ENCODE assay signal across 9 cellular contexts in genomic region chr17:61837175-61838051, GRCh38. TPM values are rescaled to one million over a fixed set of nuclear protein-coding genes. Genes with fewer than 3 reads are reported as not detected.
DNase-seq lines count a peak whose midpoint lies in the region; ATAC-seq and TF ChIP-seq lines count a peak whose summit lies in the region.
"Had no signal": no experiment of that assay in that cellular context is flagged by ENCODE, and none has a peak within 500 bp of the region (broad histone marks: within the 10 kb centered on the region; RNA-seq: fewer than 3 reads in every experiment).

No MANE protein-coding gene starts in this region.

- H4K20me1 ChIP-seq in PC-9 (ENCODE audit: insufficient read depth), result no peaks in the 10 kb centered on the region

- peaks cover 2% of the 10 kb centered on the region for H3K4me1 Mint-ChIP-seq in glutamatergic neuron (ENCODE audit: low read depth, unreplicated experiment)

- H3K4me3 ChIP-seq in PC-9, result no peak overlapping the region

- H3K27ac ChIP-seq in PC-9, result no peak overlapping the region

- TF ChIP-seq CTCF in PC-9 (conservative IDR thresholded peaks at IDR 0.05), result peak; percentile 87
- TF ChIP-seq CTCF in glutamatergic neuron (IDR thresholded peaks at IDR 0.05; ENCODE audit: partially characterized antibody, unreplicated experiment), result peak; percentile 64

- DNase-seq in DMS53 (lab: John Stamatoyannopoulos, UW) (peak; percentile 78), HUDEP-2 (lab: John Stamatoyannopoulos, UW; ENCODE audit: unreplicated experiment in 76 of 76) (peak in 49 of 76 experiments; percentile 1 to 54 (median 23)), PC-9 (peak in 1 of 2 experiments; percentile 48), glutamatergic neuron (peak; percentile 68), retina (peak; percentile 56), middle frontal gyrus (ENCODE audit: extremely low spot score, low spot score) (no peak)
- DNase-seq in activated gamma-delta T cell treated with anti-CD3 and anti-CD28 coated beads, Interleukin-2, amount 50 U/mL, for 16 hours (ENCODE audit: low read depth), result peak; percentile 14

- ATAC-seq in GM18907 (IDR thresholded peaks at IDR 0.05; ENCODE audit: unreplicated experiment), result no peak

- CTCF ChIA-PET in PC-9 (lab: Charles Lee), result no interaction called here

- intact Hi-C loops in PC-9 (cut with micrococcal nuclease; ENCODE audit: unreplicated experiment), result loop anchor here (1.0 to 10.0 kb wide), 6 partner anchors 201 to 1093 kb away; no protein-coding TSS in a partner anchor

- peaks cover 8% of the 10 kb centered on the region for H3F3A ChIP-seq in PC-9 (ENCODE audit: insufficient read depth, low read depth)

- H3K27ac Mint-ChIP-seq in glutamatergic neuron (ENCODE audit: unreplicated experiment), result no peak overlapping the region
- H3K27ac Mint-ChIP-seq: activated naive CD8-positive, alpha-beta T cell had no signal

- peaks cover 25% of the 10 kb centered on the region for H3K4me1 ChIP-seq in PC-9 (replicated peaks; ENCODE audit: insufficient read depth)

- no peaks in the 10 kb centered on the region for H3K27me3 Mint-ChIP-seq in glutamatergic neuron (ENCODE audit: unreplicated experiment)
- H3K27me3 Mint-ChIP-seq: activated naive CD8-positive, alpha-beta T cell had no signal

- H3K79me2 ChIP-seq in PC-9 (ENCODE audit: low read depth), result no peaks in the 10 kb centered on the region

- H3K9me2 ChIP-seq in PC-9 (ENCODE audit: insufficient read depth), result no peaks in the 10 kb centered on the region; the same call in 1 of the 2 replicates

- 0 out of 2 replicates have a peak, but pooled peaks cover 8% of the 10 kb centered on the region for H3K36me3 ChIP-seq in PC-9 (ENCODE audit: low read depth)

- BruUV-seq in PC-9 (replicated peaks; lab: Mats Ljungman, UMichigan), result no TSS peak

- no peaks in the 10 kb centered on the region for H3K36me3 Mint-ChIP-seq in glutamatergic neuron (ENCODE audit: unreplicated experiment)
- H3K36me3 Mint-ChIP-seq: activated naive CD8-positive, alpha-beta T cell had no signal

- POLR2A ChIA-PET in PC-9 (lab: Charles Lee; ENCODE audit: unreplicated experiment), result no interaction called here

- no peak overlapping the region for H3K4me3 Mint-ChIP-seq in glutamatergic neuron (ENCODE audit: unreplicated experiment)
- H3K4me3 Mint-ChIP-seq: activated naive CD8-positive, alpha-beta T cell had no signal

- H2AFZ ChIP-seq in PC-9, result no peak overlapping the region

- H3K4me2 ChIP-seq in PC-9, result no peak overlapping the region

- no peaks in the 10 kb centered on the region for H3K27me3 ChIP-seq in PC-9 (ENCODE audit: insufficient read depth, low read depth)

- no peaks in the 10 kb centered on the region for H3K9me3 Mint-ChIP-seq in glutamatergic neuron (ENCODE audit: unreplicated experiment)

- H3K9me3 ChIP-seq in PC-9 (ENCODE audit: insufficient read depth, low read depth), result 0 out of 2 replicates have a peak, but pooled peaks cover 7% of the 10 kb centered on the region

RNA-seq across cellular contexts. Expression of gene BRIP1, which starts 25.9 kb away (rescaled TPM):
- 14.4 and 16.0 TPM in 2 replicates for total RNA-seq in PC-9 (2021)
- total RNA-seq in glutamatergic neuron (ENCODE audit: unreplicated experiment), result 2.4 TPM
